In the genomic region with DNA sequence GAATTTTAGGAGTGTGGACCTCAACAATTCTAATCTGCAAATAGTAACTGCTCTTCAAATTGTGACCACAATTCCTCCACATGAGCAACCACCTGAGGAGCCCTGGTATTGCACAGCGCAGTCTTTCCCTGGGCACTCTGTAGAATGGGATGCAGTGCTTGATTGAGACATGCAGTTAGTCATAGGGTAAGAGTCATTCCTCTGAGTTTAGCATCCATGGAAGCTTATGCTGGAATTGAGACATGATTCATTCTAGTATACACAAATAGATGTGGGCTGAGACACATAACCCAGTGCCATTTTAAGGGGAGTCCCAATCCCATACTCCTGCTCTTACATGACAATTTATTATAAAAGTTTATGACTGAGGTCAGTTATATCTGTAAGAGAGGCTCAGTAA, we compare ENCODE assay signal across 24 cellular contexts.
DNase-seq lines count a peak whose midpoint lies in the region; ATAC-seq, FAIRE-seq and TF ChIP-seq lines count a peak whose summit lies in the region.
"Had no signal": no experiment of that assay in that cellular context is flagged by ENCODE, and none has a peak within 500 bp of the region (broad histone marks: within the 10 kb centered on the region; RNA-seq: fewer than 3 reads in every experiment).

No MANE protein-coding gene starts in this region.

- no peaks in the 10 kb centered on the region for H3K4me1 Mint-ChIP-seq in stimulated activated memory B cell treated with anti-CD40 and anti-IgM and Interleukin-4, amounts not matched to agents 10 μg/mL and 1 μg/mL and 100 μg/mL, for 72 hours
- H3K4me1 Mint-ChIP-seq: CD14-positive monocyte; CD8-positive, alpha-beta memory T cell had no signal

- no peak for FAIRE-seq in frontal cortex (lab: Jason Lieb, UNC)
- FAIRE-seq: GM12892 had no signal

- H3K27me3 Mint-ChIP-seq in stimulated activated memory B cell treated with anti-CD40 and anti-IgM and Interleukin-4, amounts not matched to agents 10 μg/mL and 1 μg/mL and 100 μg/mL, for 72 hours: no peaks in the 10 kb centered on the region
- H3K27me3 Mint-ChIP-seq: CD8-positive, alpha-beta memory T cell had no signal

- H3K4me3 Mint-ChIP-seq in stimulated activated memory B cell treated with anti-CD40 and anti-IgM and Interleukin-4, amounts not matched to agents 10 μg/mL and 1 μg/mL and 100 μg/mL, for 72 hours: no peak overlapping the region
- H3K4me3 Mint-ChIP-seq: CD14-positive monocyte; CD8-positive, alpha-beta memory T cell had no signal

- no peak for TF ChIP-seq CTCF in fibroblast of mammary gland (conservative IDR thresholded peaks at IDR 0.05; ENCODE audit: control insufficient read depth, insufficient read depth, low read depth, low read length)

- H3K27ac Mint-ChIP-seq in stimulated activated memory B cell treated with anti-CD40 and anti-IgM and Interleukin-4, amounts not matched to agents 10 μg/mL and 1 μg/mL and 100 μg/mL, for 72 hours: no peak overlapping the region
- H3K27ac Mint-ChIP-seq: CD14-positive monocyte; CD8-positive, alpha-beta memory T cell had no signal

- no peak overlapping the region for H3K4me3 ChIP-seq in fibroblast of mammary gland (ENCODE audit: control insufficient read depth, low read depth, low read length)
- H3K4me3 ChIP-seq: Peyer's patch had no signal

- H3K36me3 Mint-ChIP-seq in stimulated activated memory B cell treated with anti-CD40 and anti-IgM and Interleukin-4, amounts not matched to agents 10 μg/mL and 1 μg/mL and 100 μg/mL, for 72 hours: no peaks in the 10 kb centered on the region
- H3K36me3 Mint-ChIP-seq: CD14-positive monocyte; CD8-positive, alpha-beta memory T cell had no signal

- no peak for ATAC-seq in stimulated activated memory B cell treated with anti-CD40 and anti-IgM and Interleukin-4, amounts not matched to agents 10 μg/mL and 1 μg/mL and 100 μg/mL, for 72 hours
- no peak for ATAC-seq in HG03571 (IDR thresholded peaks at IDR 0.05; ENCODE audit: unreplicated experiment)
- ATAC-seq in GM18907 (IDR thresholded peaks at IDR 0.05; ENCODE audit: unreplicated experiment): no peak

- DNase-seq in DMS53 (lab: John Stamatoyannopoulos, UW) (peak; percentile 12), DMS53 treated with DMSO at 0.1 percent for 48 hours (lab: John Stamatoyannopoulos, UW; ENCODE audit: unreplicated experiment) (no peak), RKO (ENCODE audit: low spot score) (peak; percentile 45), fibroblast of mammary gland (ENCODE audit: low read depth) (peak; percentile 17), frontal cortex (ENCODE audit: low spot score in 2 of 2) (no peak)
- DNase-seq: ACHN; BE2C; CD8-positive, alpha-beta memory T cell; DMS 273 treated with DMSO at 0.1 percent for 48 hours; DND-41; H7; KBM-7; MM.1S; NCI-H2029 treated with DMSO at 0.1 percent for 48 hours; NCI-H2227 treated with DMSO at 0.1 percent for 48 hours; NCI-H510A; NCI-H69; Peyer's patch; SK-N-SH had no signal

- H3K9me3 Mint-ChIP-seq in stimulated activated memory B cell treated with anti-CD40 and anti-IgM and Interleukin-4, amounts not matched to agents 10 μg/mL and 1 μg/mL and 100 μg/mL, for 72 hours: no peaks in the 10 kb centered on the region

Comparison
In these comparisons a context has a peak if more than half of its experiments do, and no peak if none do; other contexts are left out.
1. DNase-seq: peak in DMS53 (single experiment), RKO (single experiment) and fibroblast of mammary gland (single experiment); none in DMS53 treated with DMSO at 0.1 percent for 48 hours (single experiment) and frontal cortex (0 of 2).